8 cellular contexts compared by ENCODE assay signal in the genomic region with DNA sequence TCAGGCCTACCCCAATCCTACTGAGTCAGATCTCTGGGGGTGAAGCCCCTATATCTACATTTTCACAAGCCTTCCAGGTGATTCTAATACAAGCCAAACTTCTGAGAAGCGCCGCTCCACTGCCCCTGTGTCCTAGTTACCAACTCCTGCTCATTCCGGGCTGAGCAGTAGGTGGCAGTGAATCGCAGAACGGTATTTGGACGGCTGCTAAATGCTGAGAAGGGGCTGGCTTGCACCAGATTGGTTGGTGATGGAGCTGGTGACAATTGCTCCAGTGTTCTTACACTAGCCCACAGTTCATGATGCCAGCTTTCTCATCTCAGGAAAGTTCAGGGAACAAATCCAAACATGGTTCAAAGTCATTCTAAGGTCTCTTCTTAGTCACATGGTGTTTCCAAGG. TPM values are rescaled to one million over a fixed set of nuclear protein-coding genes. Genes with fewer than 3 reads are reported as not detected.
DNase-seq lines count a peak whose midpoint lies in the region; ATAC-seq, FAIRE-seq and TF ChIP-seq lines count a peak whose summit lies in the region.

No MANE protein-coding gene starts in this region.

- in situ Hi-C loops in brain microvascular endothelial cell (cut with HindIII; ENCODE audit: low pct_ligation_motif_present, low sequenced_read_pairs): no loop called here

- H3K4me1 ChIP-seq in A549: peaks cover 22% of the 10 kb centered on the region

- WGBS in A549 (ENCODE audit: missing lambda C conversion rate): 16% methylated on average over 6 of the region's 6 CpGs

- peak; percentile 32 for FAIRE-seq in A549 (lab: Jason Lieb, UNC)

- CTCF ChIA-PET in A549 (lab: Yijun Ruan, JAX): interaction anchor here (0.8 to 25.0 kb wide), 43 partner anchors 8 to 1477 kb away, joined by 3 to 1307 read pairs (median 5); a partner anchor contains a TSS

- no peak overlapping the region for H3K4me3 ChIP-seq in A549
- no peak overlapping the region for H3K4me3 ChIP-seq in GM12875 (ENCODE audit: low read depth, low read length)
- H3K4me3 ChIP-seq in brain microvascular endothelial cell (ENCODE audit: low read depth, low read length): no peak overlapping the region

- H3K27ac ChIP-seq in A549: 0 out of 6 replicates have a peak overlapping the region, but pooled peaks of 1 of the 2 experiments have one; percentile 19
- H3K27ac ChIP-seq in brain microvascular endothelial cell: no peak overlapping the region

- ATAC-seq in A549 (peak; percentile 76 to 84), HG03354 (IDR thresholded peaks at IDR 0.05; ENCODE audit: poor library complexity, severe bottlenecking, unreplicated experiment) (peak; percentile 51), GM21381 (IDR thresholded peaks at IDR 0.05; ENCODE audit: unreplicated experiment) (no peak)

- peak overlapping the region; percentile 14; the same call in 2 of the 3 replicates for H3K4me2 ChIP-seq in A549

- peak in 1 of 2 experiments; percentile 60; a peak in 3 of 5 replicates for TF ChIP-seq RAD21 in A549 (conservative IDR thresholded peaks at IDR 0.05 in 1 of 2, IDR thresholded peaks at IDR 0.05 in 1 of 2)

- H3K36me3 ChIP-seq in brain microvascular endothelial cell (replicated peaks): no peaks in the 10 kb centered on the region

- peak; percentile 46 to 73 for DNase-seq in A549 (ENCODE audit: low read depth in 1 of 2, low spot score in 1 of 2)
- DNase-seq in RKO (ENCODE audit: low spot score): peak; percentile 44
- DNase-seq in brain microvascular endothelial cell: peak; percentile 68
- peak; percentile 67 for DNase-seq in iPS-NIHi11 (ENCODE audit: low spot score)
- peak; percentile 46 for DNase-seq in stimulated activated CD4-positive, alpha-beta T cell treated with anti-CD3 and anti-CD28 coated beads, Interleukin-1b, Interleukin-23, amount 100 ng/mL, for 48 hours

- no peak for TF ChIP-seq POLR2A in A549 (IDR thresholded peaks at IDR 0.05; ENCODE audit: low read length)

- H3K9me3 ChIP-seq in A549: no peaks in the 10 kb centered on the region

- no peak for TF ChIP-seq EP300 in A549 (IDR thresholded peaks at IDR 0.05)

- TF ChIP-seq CTCF in A549 (IDR thresholded peaks at IDR 0.05): no peak
- TF ChIP-seq CTCF in GM12875 (IDR thresholded peaks at IDR 0.05; ENCODE audit: borderline replicate concordance, insufficient read depth, low read depth, low read length): peak; percentile 55
- peak; percentile 86 for TF ChIP-seq CTCF in brain microvascular endothelial cell (IDR thresholded peaks at IDR 0.05; ENCODE audit: low read depth, low read length, missing control alignments)

- no peaks in the 10 kb centered on the region for H3K27me3 ChIP-seq in brain microvascular endothelial cell (replicated peaks)

- POLR2A ChIA-PET in A549 (lab: Yijun Ruan, JAX): interaction anchor here (1.4 kb wide), 1 partner anchor 158 kb away, joined by 3 read pairs; no protein-coding TSS in a partner anchor

TF ChIP-seq in A549, 52 proteins besides CTCF, POLR2A, EP300 and RAD21:
- TF ChIP-seq JUNB (IDR thresholded peaks at IDR 0.05) (no peak), SMC3 (IDR thresholded peaks at IDR 0.05) (peak; percentile 42; the same call in 1 of the 3 replicates)

RNA-seq across cellular contexts. Expression of a gene that starts 31.1 kb away (rescaled TPM):
- 0.05 and 0.15 TPM in 2 replicates for polyA plus RNA-seq in A549 (2011; rRNA removed)
- polyA plus RNA-seq in A549 (2012; cell fraction: cytosol; rRNA removed): 0.11 and 0.13 TPM in 2 replicates
- polyA plus RNA-seq in A549 (2012; cell fraction: nucleus; rRNA removed): 0.06 and 0.10 TPM in 2 replicates
- 0.31 to 0.40 TPM (median 0.38 TPM) in 3 replicates for polyA plus RNA-seq in A549 (2017; fragmentation: RNase III; extraction: RNeasy Plus Mini Kit Qiagen cat#74134 plus additional on column Dnase treatment)
- 0.12 TPM in 1 of 2 replicates, not detected in the other for polyA minus RNA-seq in A549 (2011; rRNA and poly(A)+ RNA removed)

RNA-seq across cellular contexts. Expression of a gene that starts 53.2 kb away (rescaled TPM):
- polyA plus RNA-seq in A549 (2011; rRNA removed) (19.1 and 29.8 TPM in 2 replicates), A549 (2017; fragmentation: RNase III; extraction: RNeasy Plus Mini Kit Qiagen cat#74134 plus additional on column Dnase treatment) (6.6 to 8.1 TPM (median 7.5 TPM) in 3 replicates)
- polyA plus RNA-seq in A549 (2012; cell fraction: cytosol; rRNA removed): 4.2 and 4.5 TPM in 2 replicates
- 8.9 and 9.7 TPM in 2 replicates for polyA plus RNA-seq in A549 (2012; cell fraction: nucleus; rRNA removed)
- polyA minus RNA-seq in A549 (2011; rRNA and poly(A)+ RNA removed): 81.7 and 91.3 TPM in 2 replicates
